1 cellular context compared by ENCODE assay signal in the genomic region with DNA sequence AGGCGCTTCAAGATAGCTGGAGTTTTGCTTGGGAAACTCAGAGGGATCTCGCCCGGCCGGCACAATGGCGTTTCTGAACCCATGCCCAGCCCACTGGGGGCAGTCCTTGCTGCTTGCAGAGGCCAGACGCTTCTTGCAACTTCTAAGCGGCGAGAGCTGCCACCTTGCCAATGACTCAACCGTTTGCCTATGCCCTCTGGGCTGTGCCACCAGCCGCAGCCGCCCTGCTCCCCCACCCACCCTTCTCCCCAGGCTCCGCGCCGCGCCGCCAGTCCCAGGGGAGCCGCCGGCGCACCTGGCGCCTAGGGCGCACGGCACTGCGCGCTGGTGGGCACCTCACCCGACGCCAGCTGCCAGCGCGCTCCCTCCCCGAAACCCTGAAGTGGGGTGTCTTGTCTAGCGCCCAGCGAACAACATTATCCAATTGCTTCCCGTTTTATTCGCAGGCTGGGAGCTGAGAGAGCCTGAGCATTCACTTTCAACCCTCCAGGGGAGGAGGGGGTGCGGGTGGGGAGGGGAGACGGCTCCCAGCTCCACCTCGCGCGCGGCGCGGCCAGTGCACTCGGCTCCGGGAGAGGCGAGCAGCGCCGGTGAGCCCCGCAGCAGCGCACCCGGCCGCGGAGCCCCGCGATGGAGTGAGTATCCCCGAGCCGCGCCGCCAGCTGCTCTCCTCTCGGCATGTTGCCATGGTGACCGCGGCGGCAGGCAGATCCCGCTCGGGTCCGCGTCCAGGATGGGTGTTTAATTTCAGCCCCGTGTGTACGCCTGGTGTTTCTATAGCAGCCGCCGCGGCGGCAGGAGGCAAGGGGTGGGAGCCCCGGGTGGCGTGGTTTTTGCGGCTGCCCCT.
TF ChIP-seq lines count a peak whose summit lies in the region.

No MANE protein-coding gene starts in this region.

TF ChIP-seq in HEK293, 187 proteins besides CTCF, POLR2A, EP300 and RAD21 (continued from another document):
- TF ChIP-seq ZNF548 (tag by site-specific recombination; IDR thresholded peaks at IDR 0.05) (no peak), GLI4 (tag by site-specific recombination; IDR thresholded peaks at IDR 0.05) (no peak), MYNN (tag by site-specific recombination; IDR thresholded peaks at IDR 0.05; ENCODE audit: borderline replicate concordance) (0 out of 2 replicates have a peak, but pooled peaks have one; percentile 21), SP2 (tag by site-specific recombination; IDR thresholded peaks at IDR 0.05) (no peak), BCL11B (tag by site-specific recombination; IDR thresholded peaks at IDR 0.05; ENCODE audit: low read depth) (no peak), ZNF654 (tag by site-specific recombination; IDR thresholded peaks at IDR 0.05; ENCODE audit: low read depth) (no peak), YY2 (tag by site-specific recombination; IDR thresholded peaks at IDR 0.05) (no peak)
- TF ChIP-seq, protein P1, sequence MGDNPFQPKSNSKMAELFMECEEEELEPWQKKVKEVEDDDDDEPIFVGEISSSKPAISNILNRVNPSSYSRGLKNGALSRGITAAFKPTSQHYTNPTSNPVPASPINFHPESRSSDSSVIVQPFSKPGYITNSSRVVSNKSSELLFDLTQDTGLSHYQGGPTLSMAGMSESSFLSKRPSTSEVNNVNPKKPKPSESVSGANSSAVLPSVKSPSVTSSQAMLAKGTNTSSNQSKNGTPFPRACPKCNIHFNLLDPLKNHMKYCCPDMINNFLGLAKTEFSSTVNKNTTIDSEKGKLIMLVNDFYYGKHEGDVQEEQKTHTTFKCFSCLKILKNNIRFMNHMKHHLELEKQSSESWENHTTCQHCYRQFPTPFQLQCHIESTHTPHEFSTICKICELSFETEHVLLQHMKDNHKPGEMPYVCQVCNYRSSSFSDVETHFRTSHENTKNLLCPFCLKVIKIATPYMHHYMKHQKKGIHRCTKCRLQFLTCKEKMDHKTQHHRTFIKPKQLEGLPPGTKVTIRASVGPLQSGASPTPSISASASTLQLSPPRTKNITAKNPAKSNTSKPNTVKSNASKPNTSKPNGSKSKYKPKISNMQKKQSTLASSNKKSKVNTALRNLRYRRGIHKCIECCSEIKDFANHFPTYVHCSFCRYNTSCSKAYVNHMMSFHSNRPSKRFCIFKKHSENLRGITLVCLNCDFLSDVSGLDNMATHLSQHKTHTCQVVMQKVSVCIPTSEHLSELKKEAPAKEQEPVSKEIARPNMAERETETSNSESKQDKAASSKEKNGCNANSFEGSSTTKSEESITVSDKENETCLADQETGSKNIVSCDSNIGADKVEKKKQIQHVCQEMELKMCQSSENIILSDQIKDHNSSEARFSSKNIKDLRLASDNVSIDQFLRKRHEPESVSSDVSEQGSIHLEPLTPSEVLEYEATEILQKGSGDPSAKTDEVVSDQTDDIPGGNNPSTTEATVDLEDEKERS (tag by site-specific recombination; IDR thresholded peaks at IDR 0.05) = no peak
- TF ChIP-seq, protein P2, sequence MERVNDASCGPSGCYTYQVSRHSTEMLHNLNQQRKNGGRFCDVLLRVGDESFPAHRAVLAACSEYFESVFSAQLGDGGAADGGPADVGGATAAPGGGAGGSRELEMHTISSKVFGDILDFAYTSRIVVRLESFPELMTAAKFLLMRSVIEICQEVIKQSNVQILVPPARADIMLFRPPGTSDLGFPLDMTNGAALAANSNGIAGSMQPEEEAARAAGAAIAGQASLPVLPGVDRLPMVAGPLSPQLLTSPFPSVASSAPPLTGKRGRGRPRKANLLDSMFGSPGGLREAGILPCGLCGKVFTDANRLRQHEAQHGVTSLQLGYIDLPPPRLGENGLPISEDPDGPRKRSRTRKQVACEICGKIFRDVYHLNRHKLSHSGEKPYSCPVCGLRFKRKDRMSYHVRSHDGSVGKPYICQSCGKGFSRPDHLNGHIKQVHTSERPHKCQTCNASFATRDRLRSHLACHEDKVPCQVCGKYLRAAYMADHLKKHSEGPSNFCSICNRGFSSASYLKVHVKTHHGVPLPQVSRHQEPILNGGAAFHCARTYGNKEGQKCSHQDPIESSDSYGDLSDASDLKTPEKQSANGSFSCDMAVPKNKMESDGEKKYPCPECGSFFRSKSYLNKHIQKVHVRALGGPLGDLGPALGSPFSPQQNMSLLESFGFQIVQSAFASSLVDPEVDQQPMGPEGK (tag by site-specific recombination; IDR thresholded peaks at IDR 0.05) = peak; percentile 26; the same call in 1 of the 2 replicates
- TF ChIP-seq, protein P3, sequence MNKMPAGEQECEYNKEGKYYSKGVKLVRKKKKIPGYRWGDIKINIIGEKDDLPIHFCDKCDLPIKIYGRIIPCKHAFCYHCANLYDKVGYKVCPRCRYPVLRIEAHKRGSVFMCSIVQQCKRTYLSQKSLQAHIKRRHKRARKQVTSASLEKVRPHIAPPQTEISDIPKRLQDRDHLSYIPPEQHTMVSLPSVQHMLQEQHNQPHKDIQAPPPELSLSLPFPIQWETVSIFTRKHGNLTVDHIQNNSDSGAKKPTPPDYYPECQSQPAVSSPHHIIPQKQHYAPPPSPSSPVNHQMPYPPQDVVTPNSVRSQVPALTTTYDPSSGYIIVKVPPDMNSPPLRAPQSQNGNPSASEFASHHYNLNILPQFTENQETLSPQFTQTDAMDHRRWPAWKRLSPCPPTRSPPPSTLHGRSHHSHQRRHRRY (tag by site-specific recombination; IDR thresholded peaks at IDR 0.05) = no peak
- TF ChIP-seq, protein P4, sequence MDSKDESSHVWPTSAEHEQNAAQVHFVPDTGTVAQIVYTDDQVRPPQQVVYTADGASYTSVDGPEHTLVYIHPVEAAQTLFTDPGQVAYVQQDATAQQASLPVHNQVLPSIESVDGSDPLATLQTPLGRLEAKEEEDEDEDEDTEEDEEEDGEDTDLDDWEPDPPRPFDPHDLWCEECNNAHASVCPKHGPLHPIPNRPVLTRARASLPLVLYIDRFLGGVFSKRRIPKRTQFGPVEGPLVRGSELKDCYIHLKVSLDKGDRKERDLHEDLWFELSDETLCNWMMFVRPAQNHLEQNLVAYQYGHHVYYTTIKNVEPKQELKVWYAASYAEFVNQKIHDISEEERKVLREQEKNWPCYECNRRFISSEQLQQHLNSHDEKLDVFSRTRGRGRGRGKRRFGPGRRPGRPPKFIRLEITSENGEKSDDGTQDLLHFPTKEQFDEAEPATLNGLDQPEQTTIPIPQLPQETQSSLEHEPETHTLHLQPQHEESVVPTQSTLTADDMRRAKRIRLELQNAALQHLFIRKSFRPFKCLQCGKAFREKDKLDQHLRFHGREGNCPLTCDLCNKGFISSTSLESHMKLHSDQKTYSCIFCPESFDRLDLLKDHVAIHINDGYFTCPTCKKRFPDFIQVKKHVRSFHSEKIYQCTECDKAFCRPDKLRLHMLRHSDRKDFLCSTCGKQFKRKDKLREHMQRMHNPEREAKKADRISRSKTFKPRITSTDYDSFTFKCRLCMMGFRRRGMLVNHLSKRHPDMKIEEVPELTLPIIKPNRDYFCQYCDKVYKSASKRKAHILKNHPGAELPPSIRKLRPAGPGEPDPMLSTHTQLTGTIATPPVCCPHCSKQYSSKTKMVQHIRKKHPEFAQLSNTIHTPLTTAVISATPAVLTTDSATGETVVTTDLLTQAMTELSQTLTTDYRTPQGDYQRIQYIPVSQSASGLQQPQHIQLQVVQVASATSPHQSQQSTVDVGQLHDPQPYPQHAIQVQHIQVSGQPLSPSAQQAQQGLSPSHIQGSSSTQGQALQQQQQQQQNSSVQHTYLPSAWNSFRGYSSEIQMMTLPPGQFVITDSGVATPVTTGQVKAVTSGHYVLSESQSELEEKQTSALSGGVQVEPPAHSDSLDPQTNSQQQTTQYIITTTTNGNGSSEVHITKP (tag by site-specific recombination; IDR thresholded peaks at IDR 0.05) = no peak
